8 cellular contexts compared by ENCODE assay signal in genomic region chr7:92448185-92448747, GRCh38. TPM values are rescaled to one million over a fixed set of nuclear protein-coding genes. Genes with fewer than 3 reads are reported as not detected.
DNase-seq lines count a peak whose midpoint lies in the region; ATAC-seq and TF ChIP-seq lines count a peak whose summit lies in the region.

No MANE protein-coding gene starts in this region.

- peak overlapping the region; percentile 85 for H3K27ac Mint-ChIP-seq in activated CD8-positive, alpha-beta T cell treated with anti-CD3 and anti-CD28 coated beads for 36 hours
- H3K27ac Mint-ChIP-seq in endodermal cell = peak overlapping the region; percentile 49
- H3K27ac Mint-ChIP-seq in stimulated activated memory B cell treated with anti-CD40 and anti-IgM and Interleukin-4, amounts not matched to agents 10 μg/mL and 1 μg/mL and 100 μg/mL, for 72 hours = peak overlapping the region; percentile 93

- peak overlapping the region; percentile 89 for H3K4me3 ChIP-seq in BE2C (ENCODE audit: low read depth, low read length)
- H3K4me3 ChIP-seq in endodermal cell (ENCODE audit: low read length) = peak overlapping the region; percentile 97
- H3K4me3 ChIP-seq in mononuclear cell (ENCODE audit: low read length) = peak overlapping the region; percentile 95

- peaks cover 21% of the 10 kb centered on the region for H3K36me3 ChIP-seq in BE2C
- H3K36me3 ChIP-seq in endodermal cell (ENCODE audit: control insufficient read depth, insufficient read depth, low read length) = peaks cover 42% of the 10 kb centered on the region

- H3K27ac ChIP-seq in endodermal cell (ENCODE audit: low read depth, low read length) = no peak overlapping the region

- TF ChIP-seq CTCF in BE2C (IDR thresholded peaks at IDR 0.05; ENCODE audit: low read depth, low read length) = peak; percentile 61
- peak; percentile 62 for TF ChIP-seq CTCF in activated CD8-positive, alpha-beta T cell treated with anti-CD3 and anti-CD28 coated beads for 36 hours (IDR thresholded peaks at IDR 0.05)
- TF ChIP-seq CTCF in endodermal cell (conservative IDR thresholded peaks at IDR 0.05) = peak; percentile 53

- peak overlapping the region; percentile 76 for H3K4me3 Mint-ChIP-seq in activated CD8-positive, alpha-beta T cell treated with anti-CD3 and anti-CD28 coated beads for 36 hours
- H3K4me3 Mint-ChIP-seq in endodermal cell = peak overlapping the region; percentile 67
- peak overlapping the region; percentile 95 for H3K4me3 Mint-ChIP-seq in stimulated activated memory B cell treated with anti-CD40 and anti-IgM and Interleukin-4, amounts not matched to agents 10 μg/mL and 1 μg/mL and 100 μg/mL, for 72 hours

- peak; percentile 31 for DNase-seq in BE2C
- DNase-seq in NCI-H69 (lab: John Stamatoyannopoulos, UW) = peak; percentile 82
- peak; percentile 81 for DNase-seq in activated CD8-positive, alpha-beta T cell treated with anti-CD3 and anti-CD28 coated beads for 36 hours
- DNase-seq in endodermal cell = peak; percentile 72

- H3K27me3 ChIP-seq in BE2C (no peaks in the 10 kb centered on the region), endodermal cell (ENCODE audit: control insufficient read depth, insufficient read depth, low read length, poor library complexity, severe bottlenecking) (no peaks in the 10 kb centered on the region), mononuclear cell (ENCODE audit: insufficient read depth, low read length) (no peaks in the 10 kb centered on the region)

- peak; percentile 39 for ATAC-seq in GM18868 (IDR thresholded peaks at IDR 0.05; ENCODE audit: unreplicated experiment)
- peak; percentile 35 for ATAC-seq in HG03135 (IDR thresholded peaks at IDR 0.05; ENCODE audit: unreplicated experiment)
- ATAC-seq in activated CD8-positive, alpha-beta T cell treated with anti-CD3 and anti-CD28 coated beads for 36 hours = peak; percentile 43
- peak; percentile 62 for ATAC-seq in stimulated activated memory B cell treated with anti-CD40 and anti-IgM and Interleukin-4, amounts not matched to agents 10 μg/mL and 1 μg/mL and 100 μg/mL, for 72 hours

- 3 to 13% methylated on average over 5 to 11 of the region's 11 CpGs for WGBS in endodermal cell (ENCODE audit: insufficient coverage in 1 of 2, insufficient read length in 1 of 2), 2 experiments

- H3K4me1 ChIP-seq in BE2C (no peaks in the 10 kb centered on the region), endodermal cell (ENCODE audit: control insufficient read depth, insufficient read depth, low read length) (peaks cover 4% of the 10 kb centered on the region), mononuclear cell (ENCODE audit: insufficient read depth, low read length) (peaks cover 13% of the 10 kb centered on the region)

- H3K9ac ChIP-seq in endodermal cell (ENCODE audit: extremely low read depth, low read length, poor library complexity, severe bottlenecking) = peak overlapping the region; percentile 86

- no peaks in the 10 kb centered on the region for H3K9me3 Mint-ChIP-seq in activated CD8-positive, alpha-beta T cell treated with anti-CD3 and anti-CD28 coated beads for 36 hours
- peaks cover 4% of the 10 kb centered on the region for H3K9me3 Mint-ChIP-seq in endodermal cell
- H3K9me3 Mint-ChIP-seq in stimulated activated memory B cell treated with anti-CD40 and anti-IgM and Interleukin-4, amounts not matched to agents 10 μg/mL and 1 μg/mL and 100 μg/mL, for 72 hours = no peaks in the 10 kb centered on the region

- H3K9me3 ChIP-seq in BE2C (no peaks in the 10 kb centered on the region), endodermal cell (ENCODE audit: control insufficient read depth, low read length) (no peaks in the 10 kb centered on the region), mononuclear cell (ENCODE audit: low read depth, low read length) (no peaks in the 10 kb centered on the region)

- intact Hi-C loops in activated CD8-positive, alpha-beta T cell treated with anti-CD3 and anti-CD28 coated beads for 36 hours (cut with micrococcal nuclease) = loop anchor here (1.0 kb wide), 1 partner anchor 24 kb away; no protein-coding TSS in a partner anchor

- CTCF ChIA-PET in activated CD8-positive, alpha-beta T cell treated with anti-CD3 and anti-CD28 coated beads for 36 hours (lab: Charles Lee) = interaction anchor here (0.8 to 6.1 kb wide), 22 partner anchors 9 to 620 kb away, joined by 3 to 120 read pairs (median 6); partner anchors contain the start of genes ANKIB1, ERVW-1, KRIT1 and LRRD1

- peaks cover 18% of the 10 kb centered on the region for H3K4me1 Mint-ChIP-seq in activated CD8-positive, alpha-beta T cell treated with anti-CD3 and anti-CD28 coated beads for 36 hours (ENCODE audit: low read depth)
- H3K4me1 Mint-ChIP-seq in endodermal cell = peaks cover 21% of the 10 kb centered on the region
- peaks cover 7% of the 10 kb centered on the region for H3K4me1 Mint-ChIP-seq in stimulated activated memory B cell treated with anti-CD40 and anti-IgM and Interleukin-4, amounts not matched to agents 10 μg/mL and 1 μg/mL and 100 μg/mL, for 72 hours

- H3K27me3 Mint-ChIP-seq in activated CD8-positive, alpha-beta T cell treated with anti-CD3 and anti-CD28 coated beads for 36 hours = no peaks in the 10 kb centered on the region
- H3K27me3 Mint-ChIP-seq in endodermal cell (ENCODE audit: insufficient read depth) = no peaks in the 10 kb centered on the region
- no peaks in the 10 kb centered on the region for H3K27me3 Mint-ChIP-seq in stimulated activated memory B cell treated with anti-CD40 and anti-IgM and Interleukin-4, amounts not matched to agents 10 μg/mL and 1 μg/mL and 100 μg/mL, for 72 hours

- POLR2A ChIA-PET in activated CD8-positive, alpha-beta T cell treated with anti-CD3 and anti-CD28 coated beads for 36 hours (lab: Charles Lee) = interaction anchor here (0.6 to 2.3 kb wide), 12 partner anchors 10 to 495 kb away, joined by 3 to 10 read pairs (median 4); partner anchors contain the start of genes ANKIB1, CYP51A1 and KRIT1

- H3K36me3 Mint-ChIP-seq in activated CD8-positive, alpha-beta T cell treated with anti-CD3 and anti-CD28 coated beads for 36 hours (ENCODE audit: low read depth) = peaks cover 13% of the 10 kb centered on the region
- H3K36me3 Mint-ChIP-seq in endodermal cell (ENCODE audit: low read depth) = peaks cover 34% of the 10 kb centered on the region
- peaks cover 13% of the 10 kb centered on the region for H3K36me3 Mint-ChIP-seq in stimulated activated memory B cell treated with anti-CD40 and anti-IgM and Interleukin-4, amounts not matched to agents 10 μg/mL and 1 μg/mL and 100 μg/mL, for 72 hours

RNA-seq across cellular contexts. Expression of gene GATAD1, which starts 1.0 kb away (rescaled TPM):
- 11.1 TPM for polyA plus RNA-seq in BE2C (2012; ENCODE audit: insufficient read depth, insufficient read length, low read depth)
- 10 to 100 TPM; 19.7 to 19.8 TPM for total RNA-seq in activated CD8-positive, alpha-beta T cell treated with anti-CD3 and anti-CD28 coated beads for 36 hours
- 10 to 100 TPM; 47.8 to 69.8 TPM for total RNA-seq in endodermal cell
- 48.9 TPM for polyA plus RNA-seq in endodermal cell (2013, experiment 1 of 2)
- 43.8 TPM for polyA plus RNA-seq in endodermal cell (2013, experiment 2 of 2)
- 11.2 TPM for total RNA-seq in mononuclear cell

RNA-seq across cellular contexts. Expression of gene ERVW-1, which starts 29.5 kb away (rescaled TPM):
- 0.25 TPM for polyA plus RNA-seq in BE2C (2012; ENCODE audit: insufficient read depth, insufficient read length, low read depth)
- total RNA-seq in activated CD8-positive, alpha-beta T cell treated with anti-CD3 and anti-CD28 coated beads for 36 hours = not detected
- total RNA-seq in endodermal cell (1 to 10 TPM; 1.6 to 2.2 TPM), mononuclear cell (not detected)
- 0.43 TPM for polyA plus RNA-seq in endodermal cell (2013, experiment 1 of 2)
- not detected for polyA plus RNA-seq in endodermal cell (2013, experiment 2 of 2)

Comparison
In these comparisons a context has a peak if more than half of its experiments do, and no peak if none do; other contexts are left out.
1. DNase-seq: peak in every context shown above with its lines; median percentile 82 in NCI-H69; 81 in activated CD8-positive, alpha-beta T cell treated with anti-CD3 and anti-CD28 coated beads for 36 hours; 72 in endodermal cell; 31 in BE2C.